Comparison of ENCODE assay signal across 21 cellular contexts in genomic region chr2:105785095-105785847, GRCh38. TPM values are rescaled to one million over a fixed set of nuclear protein-coding genes. Genes with fewer than 3 reads are reported as not detected.
DNase-seq lines count a peak whose midpoint lies in the region; ATAC-seq and TF ChIP-seq lines count a peak whose summit lies in the region.
"Had no signal": no experiment of that assay in that cellular context is flagged by ENCODE, and none has a peak within 500 bp of the region (broad histone marks: within the 10 kb centered on the region; RNA-seq: fewer than 3 reads in every experiment).

No MANE protein-coding gene starts in this region.

- H3K27me3 ChIP-seq in BLaER1 (no peaks in the 10 kb centered on the region), endodermal cell (ENCODE audit: control insufficient read depth, insufficient read depth, low read length, poor library complexity, severe bottlenecking) (no peaks in the 10 kb centered on the region), tibial artery (no peaks in the 10 kb centered on the region)
- no peaks in the 10 kb centered on the region for H3K27me3 ChIP-seq in CD4-positive, CD25-positive, alpha-beta regulatory T cell (ENCODE audit: control insufficient read depth, insufficient read depth, low read length)
- H3K27me3 ChIP-seq: colonic mucosa, heart right ventricle, SJSA1 had no signal

- H4K20me1 ChIP-seq in BLaER1, result peaks cover 80% of the 10 kb centered on the region

- no peak for TF ChIP-seq CTCF in endodermal cell (conservative IDR thresholded peaks at IDR 0.05)
- TF ChIP-seq CTCF in tibial artery (IDR thresholded peaks at IDR 0.05), result no peak

- no peaks in the 10 kb centered on the region for H3K9me3 Mint-ChIP-seq in CD4-positive, CD25-positive, alpha-beta regulatory T cell
- H3K9me3 Mint-ChIP-seq in central memory CD8-positive, alpha-beta T cell, result no peaks in the 10 kb centered on the region
- no peaks in the 10 kb centered on the region for H3K9me3 Mint-ChIP-seq in endodermal cell
- H3K9me3 Mint-ChIP-seq: activated naive CD4-positive, alpha-beta T cell treated with anti-CD3 and anti-CD28 coated beads, Interleukin-2, amount 50 U/mL, for 72 hours; immature natural killer cell had no signal

- peaks cover 43% of the 10 kb centered on the region for H3K36me3 ChIP-seq in BLaER1
- H3K36me3 ChIP-seq in CD4-positive, CD25-positive, alpha-beta regulatory T cell (ENCODE audit: control insufficient read depth, insufficient read depth, low read length), result peaks cover 21% of the 10 kb centered on the region
- peaks cover 5% of the 10 kb centered on the region for H3K36me3 ChIP-seq in endodermal cell (ENCODE audit: control insufficient read depth, insufficient read depth, low read length)
- no peaks in the 10 kb centered on the region for H3K36me3 ChIP-seq in tibial artery
- H3K36me3 ChIP-seq: colonic mucosa, heart right ventricle, left ventricle myocardium inferior, SJSA1, thoracic aorta had no signal

- peaks cover 38 to 99% (median 82%) of the 10 kb centered on the region in 4 donors for H3K4me1 Mint-ChIP-seq in CD4-positive, CD25-positive, alpha-beta regulatory T cell
- H3K4me1 Mint-ChIP-seq in central memory CD8-positive, alpha-beta T cell, result peaks cover 95% of the 10 kb centered on the region
- peaks cover 40% of the 10 kb centered on the region for H3K4me1 Mint-ChIP-seq in endodermal cell

- H3K36me3 Mint-ChIP-seq in CD4-positive, CD25-positive, alpha-beta regulatory T cell, result peaks cover 31% of the 10 kb centered on the region
- H3K36me3 Mint-ChIP-seq in central memory CD8-positive, alpha-beta T cell (ENCODE audit: insufficient read depth), result peaks cover 23% of the 10 kb centered on the region
- peaks cover 7% of the 10 kb centered on the region for H3K36me3 Mint-ChIP-seq in endodermal cell (ENCODE audit: low read depth)

- H3K4me3 ChIP-seq in BLaER1 (no peak overlapping the region), endodermal cell (ENCODE audit: low read length) (no peak overlapping the region), tibial artery (no peak overlapping the region)
- peak overlapping the region; percentile 8 for H3K4me3 ChIP-seq in CD4-positive, CD25-positive, alpha-beta regulatory T cell (ENCODE audit: low read depth, low read length)
- H3K4me3 ChIP-seq: colonic mucosa, heart right ventricle, left ventricle myocardium inferior, PC-9, SJSA1, thoracic aorta had no signal

- intact Hi-C loops in tibial artery (cut with DNase I; ENCODE audit: low total_unique reads), result loop anchor here (5.0 kb wide), 1 partner anchor 38 kb away; no protein-coding TSS in a partner anchor

- H3K4me1 ChIP-seq in BLaER1, result peaks cover 100% of the 10 kb centered on the region
- H3K4me1 ChIP-seq in CD4-positive, CD25-positive, alpha-beta regulatory T cell (ENCODE audit: control insufficient read depth, insufficient read depth, low read length, poor library complexity, severe bottlenecking), result peaks cover 93% of the 10 kb centered on the region
- no peaks in the 10 kb centered on the region for H3K4me1 ChIP-seq in endodermal cell (ENCODE audit: control insufficient read depth, insufficient read depth, low read length)
- H3K4me1 ChIP-seq in tibial artery, result peaks cover 0 to 56% (median 28%) of the 10 kb centered on the region in 4 donors

- no peaks in the 10 kb centered on the region for H3K9me3 ChIP-seq in BLaER1
- H3K9me3 ChIP-seq in CD4-positive, CD25-positive, alpha-beta regulatory T cell (ENCODE audit: control insufficient read depth in 2 of 2, low read length in 2 of 2), result no peaks in the 10 kb centered on the region
- H3K9me3 ChIP-seq in endodermal cell (ENCODE audit: control insufficient read depth, low read length), result no peaks in the 10 kb centered on the region
- no peaks in the 10 kb centered on the region for H3K9me3 ChIP-seq in tibial artery
- H3K9me3 ChIP-seq: colonic mucosa, heart right ventricle, left ventricle myocardium inferior, SJSA1, thoracic aorta had no signal

- H3K9ac ChIP-seq in BLaER1 (no peak overlapping the region), endodermal cell (ENCODE audit: extremely low read depth, low read length, poor library complexity, severe bottlenecking) (no peak overlapping the region)

- no peak for ATAC-seq in CD4-positive, CD25-positive, alpha-beta regulatory T cell (ENCODE audit: low read depth in 2 of 2)
- ATAC-seq in central memory CD8-positive, alpha-beta T cell (replicated peaks; ENCODE audit: extremely low read depth, poor library complexity, severe bottlenecking), result no peak
- no peak for ATAC-seq in GM19395 (IDR thresholded peaks at IDR 0.05; ENCODE audit: unreplicated experiment)
- ATAC-seq: activated naive CD4-positive, alpha-beta T cell treated with anti-CD3 and anti-CD28 coated beads, Interleukin-2, amount 50 U/mL, for 72 hours had no signal

- H3K4me3 Mint-ChIP-seq in CD4-positive, CD25-positive, alpha-beta regulatory T cell, result peak overlapping the region in 3 of 4 donors; percentile 59 to 90 (median 63)
- H3K4me3 Mint-ChIP-seq in central memory CD8-positive, alpha-beta T cell, result peak overlapping the region; percentile 80
- no peak overlapping the region for H3K4me3 Mint-ChIP-seq in endodermal cell

- WGBS in endodermal cell (ENCODE audit: insufficient coverage in 1 of 2, insufficient read length in 1 of 2), 2 experiments, result 93 to 97% methylated on average over 14 to 17 of the region's 17 CpGs

- H3K27me3 Mint-ChIP-seq in CD4-positive, CD25-positive, alpha-beta regulatory T cell, result no peaks in the 10 kb centered on the region
- no peaks in the 10 kb centered on the region for H3K27me3 Mint-ChIP-seq in central memory CD8-positive, alpha-beta T cell
- no peaks in the 10 kb centered on the region for H3K27me3 Mint-ChIP-seq in endodermal cell (ENCODE audit: insufficient read depth)

- H3K27ac ChIP-seq in BLaER1 (0 out of 2 replicates have a peak overlapping the region, but pooled peaks have one; percentile 16), endodermal cell (ENCODE audit: low read depth, low read length) (no peak overlapping the region), tibial artery (no peak overlapping the region)
- H3K27ac ChIP-seq in CD4-positive, CD25-positive, alpha-beta regulatory T cell (ENCODE audit: insufficient read depth, low read length, poor library complexity, severe bottlenecking), result peak overlapping the region; percentile 92
- H3K27ac ChIP-seq: colonic mucosa, PC-9, SJSA1 had no signal

- no peak for DNase-seq in CD4-positive, CD25-positive, alpha-beta regulatory T cell
- DNase-seq in NCI-H510A treated with DMSO at 0.1 percent for 48 hours (lab: John Stamatoyannopoulos, UW) (peak; percentile 85), endodermal cell (no peak), tibial artery (no peak)
- no peak for DNase-seq in central memory CD8-positive, alpha-beta T cell (ENCODE audit: low spot score in 2 of 2)
- DNase-seq: AML-193; colonic mucosa; H7; heart right ventricle; immature natural killer cell; left ventricle myocardium inferior; NCI-H2171; PC-9; retina; stimulated activated CD8-positive, alpha-beta memory T cell treated with anti-CD3 and anti-CD28 coated beads, Interleukin-4, amount 100 ng/mL, for 48 hours; T-helper 2 cell had no signal

- peak overlapping the region; percentile 56 to 95 (median 80) for H3K27ac Mint-ChIP-seq in CD4-positive, CD25-positive, alpha-beta regulatory T cell
- peak overlapping the region; percentile 94 for H3K27ac Mint-ChIP-seq in central memory CD8-positive, alpha-beta T cell (ENCODE audit: low read depth)
- no peak overlapping the region for H3K27ac Mint-ChIP-seq in endodermal cell

- H3K4me2 ChIP-seq in BLaER1, result peak overlapping the region; percentile 94
- H3K4me2 ChIP-seq: PC-9 had no signal

RNA-seq across cellular contexts. Expression of gene NCK2, which starts 40.6 kb away (rescaled TPM):
- 167 TPM for total RNA-seq in CD4-positive, CD25-positive, alpha-beta regulatory T cell
- 10 to 100 TPM; 44.8 to 62.3 (median 58.6) TPM for polyA plus RNA-seq in CD4-positive, CD25-positive, alpha-beta regulatory T cell
- 10 to 100 TPM; 58.9 to 63.8 TPM for total RNA-seq in endodermal cell
- polyA plus RNA-seq in endodermal cell (2013, experiment 1 of 2), result 58.3 TPM
- 54.9 TPM for polyA plus RNA-seq in endodermal cell (2013, experiment 2 of 2)

Comparison
In these comparisons a context has a peak if more than half of its experiments do, and no peak if none do; other contexts are left out.
1. H3K27ac ChIP-seq: peak in BLaER1 (single experiment) and CD4-positive, CD25-positive, alpha-beta regulatory T cell (single experiment); none in endodermal cell (single experiment) and tibial artery (0 of 2).